Comparison of ENCODE assay signal across 12 cellular contexts in genomic region chr19:50043967-50044366, GRCh38. TPM values are rescaled to one million over a fixed set of nuclear protein-coding genes. Genes with fewer than 3 reads are reported as not detected.
DNase-seq lines count a peak whose midpoint lies in the region; ATAC-seq and TF ChIP-seq lines count a peak whose summit lies in the region.
"Had no signal": no experiment of that assay in that cellular context is flagged by ENCODE, and none has a peak within 500 bp of the region (broad histone marks: within the 10 kb centered on the region; RNA-seq: fewer than 3 reads in every experiment).

No MANE protein-coding gene starts in this region.

- peaks cover 90% of the 10 kb centered on the region for H3K9me3 ChIP-seq in BLaER1

- H3K4me1 ChIP-seq in BLaER1: no peaks in the 10 kb centered on the region

- peaks cover 97% of the 10 kb centered on the region for H3K36me3 Mint-ChIP-seq in HFFc6 (ENCODE audit: low read depth)
- H3K36me3 Mint-ChIP-seq in effector memory CD8-positive, alpha-beta T cell (ENCODE audit: insufficient read depth): peaks cover 29% of the 10 kb centered on the region
- peaks cover 100% of the 10 kb centered on the region for H3K36me3 Mint-ChIP-seq in nephron progenitor cell (ENCODE audit: low read depth)
- H3K36me3 Mint-ChIP-seq in activated CD8-positive, alpha-beta T cell treated with anti-CD3 and anti-CD28 coated beads, Interleukin-2, amount 10 ng/mL, durations not matched to agents 7 days and 5 days (ENCODE audit: low read depth): peaks cover 88% of the 10 kb centered on the region

- no peaks in the 10 kb centered on the region for H3K27me3 ChIP-seq in BLaER1

- peaks cover 100% of the 10 kb centered on the region for H3K36me3 ChIP-seq in BLaER1

- H3K4me3 Mint-ChIP-seq in HFFc6 (no peak overlapping the region), nephron progenitor cell (peak overlapping the region; percentile 0)
- H3K4me3 Mint-ChIP-seq in effector memory CD8-positive, alpha-beta T cell: no peak overlapping the region
- no peak overlapping the region for H3K4me3 Mint-ChIP-seq in activated CD8-positive, alpha-beta T cell treated with anti-CD3 and anti-CD28 coated beads, Interleukin-2, amount 10 ng/mL, durations not matched to agents 7 days and 5 days
- H3K4me3 Mint-ChIP-seq: CD4-positive, CD25-positive, alpha-beta regulatory T cell had no signal

- no peak overlapping the region for H3K9ac ChIP-seq in BLaER1
- H3K9ac ChIP-seq: GM23248 had no signal

- H3K4me1 Mint-ChIP-seq in HFFc6 (ENCODE audit: low read depth) (peaks cover 6% of the 10 kb centered on the region; the same call in 1 of the 2 replicates), nephron progenitor cell (no peaks in the 10 kb centered on the region)
- no peaks in the 10 kb centered on the region for H3K4me1 Mint-ChIP-seq in effector memory CD8-positive, alpha-beta T cell (ENCODE audit: low read depth in 2 of 2)
- no peaks in the 10 kb centered on the region for H3K4me1 Mint-ChIP-seq in activated CD8-positive, alpha-beta T cell treated with anti-CD3 and anti-CD28 coated beads, Interleukin-2, amount 10 ng/mL, durations not matched to agents 7 days and 5 days (ENCODE audit: low read depth)

- H3K27me3 Mint-ChIP-seq in HFFc6 (ENCODE audit: insufficient read depth) (no peaks in the 10 kb centered on the region; the same call in 1 of the 2 replicates), nephron progenitor cell (ENCODE audit: low read depth, poor library complexity) (peaks cover 6% of the 10 kb centered on the region)
- no peaks in the 10 kb centered on the region for H3K27me3 Mint-ChIP-seq in effector memory CD8-positive, alpha-beta T cell
- H3K27me3 Mint-ChIP-seq in activated CD8-positive, alpha-beta T cell treated with anti-CD3 and anti-CD28 coated beads, Interleukin-2, amount 10 ng/mL, durations not matched to agents 7 days and 5 days (ENCODE audit: low read depth): no peaks in the 10 kb centered on the region
- H3K27me3 Mint-ChIP-seq: CD4-positive, CD25-positive, alpha-beta regulatory T cell had no signal

- DNase-seq in HFFc6 (no peak), nephron progenitor cell (no peak), A172 (ENCODE audit: low spot score) (no peak), epidermal melanocyte (ENCODE audit: insufficient read length, low spot score) (no peak)
- DNase-seq in effector memory CD8-positive, alpha-beta T cell: no peak
- no peak for DNase-seq in activated CD8-positive, alpha-beta T cell treated with anti-CD3 and anti-CD28 coated beads, Interleukin-2, amount 10 ng/mL, durations not matched to agents 7 days and 5 days
- DNase-seq: CD4-positive, CD25-positive, alpha-beta regulatory T cell; DMS79; GM23248 had no signal

- H3K27ac ChIP-seq in BLaER1: no peak overlapping the region
- H3K27ac ChIP-seq: GM23248 had no signal

- H3K27ac Mint-ChIP-seq in HFFc6 (0 out of 2 replicates have a peak overlapping the region, but pooled peaks have one; percentile 1), nephron progenitor cell (no peak overlapping the region)
- H3K27ac Mint-ChIP-seq in effector memory CD8-positive, alpha-beta T cell: peak overlapping the region; percentile 1 to 8
- H3K27ac Mint-ChIP-seq in activated CD8-positive, alpha-beta T cell treated with anti-CD3 and anti-CD28 coated beads, Interleukin-2, amount 10 ng/mL, durations not matched to agents 7 days and 5 days: no peak overlapping the region

- H3K9me3 Mint-ChIP-seq in HFFc6: peaks cover 69% of the 10 kb centered on the region
- H3K9me3 Mint-ChIP-seq in effector memory CD8-positive, alpha-beta T cell: peaks cover 6 to 8% of the 10 kb centered on the region in 2 donors
- peaks cover 79% of the 10 kb centered on the region for H3K9me3 Mint-ChIP-seq in nephron progenitor cell
- peaks cover 31% of the 10 kb centered on the region for H3K9me3 Mint-ChIP-seq in activated CD8-positive, alpha-beta T cell treated with anti-CD3 and anti-CD28 coated beads, Interleukin-2, amount 10 ng/mL, durations not matched to agents 7 days and 5 days (ENCODE audit: insufficient read depth)

- POLR2A ChIA-PET in activated CD8-positive, alpha-beta T cell treated with anti-CD3 and anti-CD28 coated beads, Interleukin-2, amount 10 ng/mL, durations not matched to agents 7 days and 5 days (lab: Charles Lee): no interaction called here

- TF ChIP-seq CTCF in HFFc6 (IDR thresholded peaks at IDR 0.05) (no peak), nephron progenitor cell (IDR thresholded peaks at IDR 0.05) (no peak)

- ATAC-seq in effector memory CD8-positive, alpha-beta T cell (replicated peaks): no peak
- ATAC-seq in activated CD8-positive, alpha-beta T cell treated with anti-CD3 and anti-CD28 coated beads, Interleukin-2, amount 10 ng/mL, durations not matched to agents 7 days and 5 days: no peak
- ATAC-seq: GM12878, HCT116 had no signal

- H3K4me3 ChIP-seq in BLaER1: peak overlapping the region; percentile 51
- H3K4me3 ChIP-seq: GM12878, GM23248 had no signal

- H3K4me2 ChIP-seq in BLaER1: no peak overlapping the region

- CTCF ChIA-PET in activated CD8-positive, alpha-beta T cell treated with anti-CD3 and anti-CD28 coated beads, Interleukin-2, amount 10 ng/mL, durations not matched to agents 7 days and 5 days (lab: Charles Lee): no interaction called here

- peaks cover 8% of the 10 kb centered on the region; the same call in 1 of the 2 replicates for H4K20me1 ChIP-seq in BLaER1

RNA-seq across cellular contexts. Expression of gene ZNF473, which starts 18.2 kb away (rescaled TPM):
- 1 to 10 TPM; 5.4 to 7.4 (median 6.6) TPM for total RNA-seq in HFFc6 (2021; fragmentation: NEBNext Ultra II Directional; extraction: Animal tissue kit (Norgen Biotek cat#: 25700))
- total RNA-seq in A172 (2014; rRNA removed; shearing (Covaris generic)): 17.8 and 21.0 TPM in 2 replicates
- 1 to 10 TPM; 8.3 to 9.0 TPM for total RNA-seq in activated CD8-positive, alpha-beta T cell treated with anti-CD3 and anti-CD28 coated beads, Interleukin-2, amount 10 ng/mL, durations not matched to agents 7 days and 5 days

RNA-seq across cellular contexts. Expression of gene VRK3, which starts 18.8 kb away (rescaled TPM):
- 10 to 100 TPM; 30.2 to 33.9 (median 32.7) TPM for total RNA-seq in HFFc6 (2021; fragmentation: NEBNext Ultra II Directional; extraction: Animal tissue kit (Norgen Biotek cat#: 25700))
- total RNA-seq in A172 (2014; rRNA removed; shearing (Covaris generic)): 26.0 and 45.6 TPM in 2 replicates
- 10 to 100 TPM; 67.7 to 74.8 TPM for total RNA-seq in activated CD8-positive, alpha-beta T cell treated with anti-CD3 and anti-CD28 coated beads, Interleukin-2, amount 10 ng/mL, durations not matched to agents 7 days and 5 days

Comparison
In these comparisons a context has a peak if more than half of its experiments do, and no peak if none do; other contexts are left out.
1. H3K27ac Mint-ChIP-seq: peak in HFFc6 (single experiment) and effector memory CD8-positive, alpha-beta T cell (2 of 2); none in nephron progenitor cell (single experiment) and activated CD8-positive, alpha-beta T cell treated with anti-CD3 and anti-CD28 coated beads, Interleukin-2, amount 10 ng/mL, durations not matched to agents 7 days and 5 days (single experiment).